Comparison of ENCODE assay signal across 9 cellular contexts in genomic region chr4:67087897-67088296, GRCh38.
DNase-seq lines count a peak whose midpoint lies in the region; ATAC-seq and TF ChIP-seq lines count a peak whose summit lies in the region.
"Had no signal": no experiment of that assay in that cellular context is flagged by ENCODE, and none has a peak within 500 bp of the region (broad histone marks: within the 10 kb centered on the region; RNA-seq: fewer than 3 reads in every experiment).

No MANE protein-coding gene starts in this region.

- no peaks in the 10 kb centered on the region for H3K9me3 Mint-ChIP-seq in activated T-cell treated with anti-CD3 and anti-CD28 coated beads, Interleukin-2, amount 50 U/mL, for 24 hours
- H3K9me3 Mint-ChIP-seq: stimulated activated naive CD8-positive, alpha-beta T cell treated with anti-CD3 and anti-CD28 coated beads, Interleukin-15, Interleukin-2, amounts not matched to agents 100 ng/mL and 50 ng/mL, for 24 hours had no signal

- peak; percentile 30 for DNase-seq in NCI-H460 (ENCODE audit: extremely low read depth, low read depth)
- DNase-seq in activated T-cell treated with anti-CD3 and anti-CD28 coated beads, Interleukin-2, amount 50 U/mL, for 24 hours, result peak; percentile 31
- DNase-seq in iris pigment epithelial cell (ENCODE audit: low read depth), result peak; percentile 12
- peak; percentile 5 for DNase-seq in stimulated activated naive CD4-positive, alpha-beta T cell treated with Interleukin-2 at 50 U/mL for 16 hours (lab: John Stamatoyannopoulos, UW)
- no peak for DNase-seq in COR-L47 (lab: John Stamatoyannopoulos, UW)

- peak; percentile 74 for TF ChIP-seq CTCF in 22Rv1 (IDR thresholded peaks at IDR 0.05)

- no peak for TF ChIP-seq POLR2A in GM18505 (IDR thresholded peaks at IDR 0.05; ENCODE audit: borderline replicate concordance, extremely low read depth, insufficient read depth, insufficient read length)

- H3K4me1 Mint-ChIP-seq in activated T-cell treated with anti-CD3 and anti-CD28 coated beads, Interleukin-2, amount 50 U/mL, for 24 hours (ENCODE audit: low read depth), result no peaks in the 10 kb centered on the region

- H3K27ac Mint-ChIP-seq in activated T-cell treated with anti-CD3 and anti-CD28 coated beads, Interleukin-2, amount 50 U/mL, for 24 hours, result no peak overlapping the region
- H3K27ac Mint-ChIP-seq: stimulated activated naive CD8-positive, alpha-beta T cell treated with anti-CD3 and anti-CD28 coated beads, Interleukin-15, Interleukin-2, amounts not matched to agents 100 ng/mL and 50 ng/mL, for 24 hours had no signal

- H3K4me3 Mint-ChIP-seq in activated T-cell treated with anti-CD3 and anti-CD28 coated beads, Interleukin-2, amount 50 U/mL, for 24 hours, result no peak overlapping the region
- H3K4me3 Mint-ChIP-seq: stimulated activated naive CD8-positive, alpha-beta T cell treated with anti-CD3 and anti-CD28 coated beads, Interleukin-15, Interleukin-2, amounts not matched to agents 100 ng/mL and 50 ng/mL, for 24 hours had no signal

- ATAC-seq in GM18505 (IDR thresholded peaks at IDR 0.05; ENCODE audit: unreplicated experiment) (peak; percentile 84), HG02938 (IDR thresholded peaks at IDR 0.05; ENCODE audit: unreplicated experiment) (peak; percentile 87)

- H3K27ac ChIP-seq in 22Rv1, result no peak overlapping the region

- no peaks in the 10 kb centered on the region for H3K36me3 Mint-ChIP-seq in activated T-cell treated with anti-CD3 and anti-CD28 coated beads, Interleukin-2, amount 50 U/mL, for 24 hours (ENCODE audit: low read depth)

- H3K27me3 Mint-ChIP-seq in activated T-cell treated with anti-CD3 and anti-CD28 coated beads, Interleukin-2, amount 50 U/mL, for 24 hours, result no peaks in the 10 kb centered on the region
- H3K27me3 Mint-ChIP-seq: stimulated activated naive CD8-positive, alpha-beta T cell treated with anti-CD3 and anti-CD28 coated beads, Interleukin-15, Interleukin-2, amounts not matched to agents 100 ng/mL and 50 ng/mL, for 24 hours had no signal
